In genomic region chr11:128884703-128885338, GRCh38 we compare ENCODE assay signal across 8 cellular contexts. TPM values are rescaled to one million over a fixed set of nuclear protein-coding genes. Genes with fewer than 3 reads are reported as not detected.
DNase-seq lines count a peak whose midpoint lies in the region; ATAC-seq, FAIRE-seq and TF ChIP-seq lines count a peak whose summit lies in the region.

No MANE protein-coding gene starts in this region.

- intact Hi-C loops in GM12878 (cut with micrococcal nuclease; ENCODE audit: unreplicated experiment): loop anchor here (1.0 to 5.0 kb wide), 4 partner anchors 21 to 448 kb away; no protein-coding TSS in a partner anchor

- RAD21 ChIA-PET in GM12878 (lab: Charles Lee; ENCODE audit: unreplicated experiment): interaction anchor here (0.6 to 4.2 kb wide), 15 partner anchors 11 to 714 kb away, joined by 3 to 109 read pairs (median 3); no protein-coding TSS in a partner anchor

- H3K4me2 ChIP-seq in Loucy (ENCODE audit: low read depth, low read length, poor library complexity, severe bottlenecking) (no peak overlapping the region), GM12878 (ENCODE audit: control insufficient read depth, insufficient read depth) (no peak overlapping the region)

- WGBS in GM12878 (ENCODE audit: insufficient coverage, insufficient replicate concordance, low lambda C conversion rate, missing lambda C conversion rate): 26% methylated on average over 12 of the region's 12 CpGs

- in situ Hi-C loops in GM12878 (cut with MboI): loop anchor here (5.0 to 10.0 kb wide), 2 partner anchors 72 to 450 kb away; no protein-coding TSS in a partner anchor

- H3K9me3 ChIP-seq in Loucy (ENCODE audit: insufficient read depth, low read depth, low read length): no peaks in the 10 kb centered on the region
- no peaks in the 10 kb centered on the region for H3K9me3 ChIP-seq in GM12878 (replicated peaks; ENCODE audit: control insufficient read depth, insufficient read depth, low read length)

- DNase-seq in SIG-M5 treated with dmso at 0.1 percent for 504 hours (lab: John Stamatoyannopoulos, UW; ENCODE audit: unreplicated experiment): peak; percentile 32
- DNase-seq in SIG-M5 (lab: John Stamatoyannopoulos, UW): no peak
- peak; percentile 41 for DNase-seq in HCEC 1CT
- peak; percentile 75 for DNase-seq in SW480 (ENCODE audit: low spot score)
- DNase-seq in GM12878 (ENCODE audit: low read depth, low spot score): no peak
- DNase-seq in iPS-NIHi11 (ENCODE audit: low spot score): peak; percentile 72
- DNase-seq in stimulated activated CD4-positive, alpha-beta T cell treated with anti-CD3 and anti-CD28 coated beads, Interleukin-15, amount 100 ng/mL, for 48 hours (ENCODE audit: low read depth in 2 of 2): peak; percentile 30 to 47

- POLR2A ChIA-PET in GM12878 (lab: Charles Lee): interaction anchor here (1.5 kb wide), 1 partner anchor 72 kb away, joined by 3 read pairs; no protein-coding TSS in a partner anchor

- no peaks in the 10 kb centered on the region for H3F3A ChIP-seq in Loucy (ENCODE audit: low read depth)

- ATAC-seq in GM12878: peak; percentile 95

- TF ChIP-seq CTCF in Loucy (conservative IDR thresholded peaks at IDR 0.05; ENCODE audit: low read length) (peak; percentile 84), GM12878 (IDR thresholded peaks at IDR 0.05 in 2 of 3, conservative IDR thresholded peaks at IDR 0.05 in 1 of 3; ENCODE audit: control insufficient read depth in 2 of 3, extremely low read depth in 1 of 3, insufficient read depth in 1 of 3, low read depth in 3 of 3, low read length in 3 of 3) (peak; percentile 67 to 90 (median 71))

- H3K79me2 ChIP-seq in Loucy (ENCODE audit: insufficient read depth, low read length): no peaks in the 10 kb centered on the region
- H3K79me2 ChIP-seq in GM12878 (ENCODE audit: control insufficient read depth, insufficient read depth, low read length): no peaks in the 10 kb centered on the region

- TF ChIP-seq EP300 in GM12878 (IDR thresholded peaks at IDR 0.05; ENCODE audit: borderline replicate concordance in 1 of 2, control insufficient read depth in 1 of 2, low read depth in 2 of 2, low read length in 2 of 2): no peak

- H2AFZ ChIP-seq in Loucy (ENCODE audit: low read length) (no peak overlapping the region), GM12878 (ENCODE audit: control insufficient read depth, low read depth, low read length) (no peak overlapping the region)

- no peaks in the 10 kb centered on the region for H3K9me2 ChIP-seq in Loucy (replicated peaks; ENCODE audit: low read depth, low read length)

- peaks cover 9% of the 10 kb centered on the region for H3K4me1 ChIP-seq in Loucy (ENCODE audit: insufficient read depth, low read length, poor library complexity, severe bottlenecking)
- H3K4me1 ChIP-seq in GM12878 (ENCODE audit: control insufficient read depth, insufficient read depth, low read length): no peaks in the 10 kb centered on the region

- H4K20me1 ChIP-seq in Loucy (ENCODE audit: insufficient read depth, low read length, poor library complexity, severe bottlenecking) (no peaks in the 10 kb centered on the region), GM12878 (ENCODE audit: control insufficient read depth, insufficient read depth) (no peaks in the 10 kb centered on the region)

- H3K4me3 ChIP-seq in Loucy (ENCODE audit: low read length, poor library complexity, severe bottlenecking): no peak overlapping the region
- H3K4me3 ChIP-seq in GM12878: no peak overlapping the region

- FAIRE-seq in GM12878 (lab: Jason Lieb, UNC): peak; percentile 69

- H3K36me3 ChIP-seq in Loucy (ENCODE audit: insufficient read depth, low read length) (no peaks in the 10 kb centered on the region), GM12878 (ENCODE audit: control insufficient read depth in 2 of 2, insufficient read depth in 2 of 2, low read length in 1 of 2) (no peaks in the 10 kb centered on the region)

- CTCF ChIA-PET in GM12878 (lab: Yijun Ruan, JAX): interaction anchor here (0.7 to 10.8 kb wide), 29 partner anchors 8 to 866 kb away, joined by 3 to 480 read pairs (median 4); partner anchors contain the start of gene TP53AIP1

- peak; percentile 97 for TF ChIP-seq RAD21 in GM12878 (IDR thresholded peaks at IDR 0.05; ENCODE audit: insufficient read depth, low read depth, low read length)

- SMC1A ChIA-PET in GM12878 (lab: Charles Lee; ENCODE audit: uncharacterized antibody, unreplicated experiment): interaction anchor here (0.7 to 12.3 kb wide), 14 partner anchors 10 to 444 kb away, joined by 3 to 249 read pairs (median 4); no protein-coding TSS in a partner anchor

- no peak overlapping the region for H3K27ac ChIP-seq in GM12878 (ENCODE audit: control insufficient read depth, insufficient read depth)

- no peak overlapping the region for H3K9ac ChIP-seq in Loucy (ENCODE audit: low read depth, low read length, poor library complexity, severe bottlenecking)
- H3K9ac ChIP-seq in GM12878 (ENCODE audit: control insufficient read depth, insufficient read depth, low read length): no peak overlapping the region

- H3K27me3 ChIP-seq in Loucy (ENCODE audit: insufficient read depth, low read length, poor library complexity, severe bottlenecking) (peaks cover 6% of the 10 kb centered on the region), GM12878 (replicated peaks in 1 of 2; ENCODE audit: control insufficient read depth in 2 of 2, insufficient read depth in 2 of 2, low read length in 1 of 2) (peaks cover 7 to 8% of the 10 kb centered on the region in 2 experiments; a peak in 3 of 4 replicates)

- TF ChIP-seq POLR2A in GM12878 (IDR thresholded peaks at IDR 0.05; ENCODE audit: low read depth, low read length): no peak

- no TSS peak for BruUV-seq in GM12878 (replicated peaks; lab: Mats Ljungman, UMichigan)

TF ChIP-seq in GM12878, 131 proteins besides CTCF, POLR2A, EP300 and RAD21 (continues in another document):
- TF ChIP-seq SMC3 (IDR thresholded peaks at IDR 0.05; ENCODE audit: borderline replicate concordance, low read length) (peak; percentile 98), SPI1 (IDR thresholded peaks at IDR 0.05; ENCODE audit: borderline replicate concordance, insufficient read depth, low read depth, low read length) (no peak), RUNX3 (IDR thresholded peaks at IDR 0.05; ENCODE audit: low read length) (peak; percentile 60), ZNF274 (IDR thresholded peaks at IDR 0.05; ENCODE audit: insufficient read depth, insufficient read length) (no peak), POLR2AphosphoS5 (IDR thresholded peaks at IDR 0.05; ENCODE audit: low read length) (no peak), HDAC6 (IDR thresholded peaks at IDR 0.05; ENCODE audit: unreplicated experiment) (no peak)

RNA-seq across cellular contexts. Expression of gene KCNJ5, which starts 6.3 kb away (rescaled TPM):
- 0.23 TPM in 1 of 2 replicates, not detected in the other for total RNA-seq in GM12878 (2013; cell fraction: nucleolus; rRNA removed)
- not detected in 2 replicates for total RNA-seq in GM12878 (2014; rRNA removed)
- total RNA-seq in GM12878 (2014; rRNA removed; fragmentation: Illumina TruSeq; extraction: Trizol): not detected in 2 replicates
- total RNA-seq in GM12878 (2021): not detected in 2 replicates
- not detected for polyA plus RNA-seq in GM12878 (2011; ENCODE audit: low read depth)
- polyA plus RNA-seq in GM12878 (2011; rRNA removed): 0.03 TPM in 1 of 2 replicates, not detected in the other
- 0.01 and 0.02 TPM in 2 replicates for polyA plus RNA-seq in GM12878 (2011; cell fraction: cytosol; rRNA removed)
- 0.07 TPM in 1 of 2 replicates, not detected in the other for polyA plus RNA-seq in GM12878 (2011; cell fraction: nucleus; rRNA removed)
- polyA plus RNA-seq in GM12878 (2012): not detected in 2 replicates
- polyA plus RNA-seq in GM12878 (2014; fragmentation: Illumina TruSeq; extraction: Trizol): not detected in 2 replicates
- polyA plus RNA-seq in GM12878 (2014; fragmentation: Nextera tagmentation; extraction: Ambion mirVana): not detected
- polyA plus RNA-seq in GM12878 (2014; rRNA removed): not detected in 2 replicates
- polyA plus RNA-seq in GM12878 (2016; fragmentation: Nextera tagmentation; extraction: Ambion mirVana): under 1 TPM in 1 of 2 experiments, not detected in 1; 0.03 TPM
- 0.05 TPM in 1 of 2 replicates, not detected in the other for polyA minus RNA-seq in GM12878 (2011; rRNA and poly(A)+ RNA removed)
- not detected in 2 replicates for polyA minus RNA-seq in GM12878 (2011; cell fraction: cytosol; rRNA and poly(A)+ RNA removed)
- polyA minus RNA-seq in GM12878 (2011; cell fraction: nucleus; rRNA and poly(A)+ RNA removed): not detected in 2 replicates

RNA-seq across cellular contexts. Expression of gene KCNJ1, which starts 17.7 kb away (rescaled TPM):
- 0.31 and 0.42 TPM in 2 replicates for total RNA-seq in GM12878 (2013; cell fraction: nucleolus; rRNA removed)
- total RNA-seq in GM12878 (2014; rRNA removed) (not detected in 2 replicates), GM12878 (2014; rRNA removed; fragmentation: Illumina TruSeq; extraction: Trizol) (not detected in 2 replicates), GM12878 (2021) (not detected in 2 replicates)
- polyA plus RNA-seq in GM12878 (2011; ENCODE audit: low read depth): 0.07 TPM
- polyA plus RNA-seq in GM12878 (2011; rRNA removed) (not detected in 2 replicates), GM12878 (2014; fragmentation: Illumina TruSeq; extraction: Trizol) (not detected in 2 replicates), GM12878 (2014; fragmentation: Nextera tagmentation; extraction: Ambion mirVana) (not detected), GM12878 (2014; rRNA removed) (not detected in 2 replicates), GM12878 (2016; fragmentation: Nextera tagmentation; extraction: Ambion mirVana) (not detected)
- polyA plus RNA-seq in GM12878 (2011; cell fraction: cytosol; rRNA removed): not detected in 2 replicates
- 0.06 TPM in 1 of 2 replicates, not detected in the other for polyA plus RNA-seq in GM12878 (2011; cell fraction: nucleus; rRNA removed)
- 0.06 TPM in 1 of 2 replicates, not detected in the other for polyA plus RNA-seq in GM12878 (2012)
- not detected in 2 replicates for polyA minus RNA-seq in GM12878 (2011; rRNA and poly(A)+ RNA removed)
- not detected in 2 replicates for polyA minus RNA-seq in GM12878 (2011; cell fraction: cytosol; rRNA and poly(A)+ RNA removed)
- polyA minus RNA-seq in GM12878 (2011; cell fraction: nucleus; rRNA and poly(A)+ RNA removed): not detected in 2 replicates

RNA-seq across cellular contexts. Expression of gene TP53AIP1, which starts 57.9 kb away (rescaled TPM):
- not detected in 2 replicates for total RNA-seq in GM12878 (2013; cell fraction: nucleolus; rRNA removed)
- total RNA-seq in GM12878 (2014; rRNA removed) (not detected in 2 replicates), GM12878 (2014; rRNA removed; fragmentation: Illumina TruSeq; extraction: Trizol) (not detected in 2 replicates), GM12878 (2021) (not detected in 2 replicates)
- not detected for polyA plus RNA-seq in GM12878 (2011; ENCODE audit: low read depth)
- polyA plus RNA-seq in GM12878 (2011; rRNA removed) (0.01 TPM in 1 of 2 replicates, not detected in the other), GM12878 (2014; fragmentation: Illumina TruSeq; extraction: Trizol) (not detected in 2 replicates), GM12878 (2014; fragmentation: Nextera tagmentation; extraction: Ambion mirVana) (not detected), GM12878 (2014; rRNA removed) (not detected in 2 replicates), GM12878 (2016; fragmentation: Nextera tagmentation; extraction: Ambion mirVana) (not detected)
- 0.01 TPM in 1 of 2 replicates, not detected in the other for polyA plus RNA-seq in GM12878 (2011; cell fraction: cytosol; rRNA removed)
- 0.03 TPM in 1 of 2 replicates, not detected in the other for polyA plus RNA-seq in GM12878 (2011; cell fraction: nucleus; rRNA removed)
- polyA plus RNA-seq in GM12878 (2012): not detected in 2 replicates
- not detected in 2 replicates for polyA minus RNA-seq in GM12878 (2011; rRNA and poly(A)+ RNA removed)
- polyA minus RNA-seq in GM12878 (2011; cell fraction: cytosol; rRNA and poly(A)+ RNA removed): not detected in 2 replicates
- not detected in 2 replicates for polyA minus RNA-seq in GM12878 (2011; cell fraction: nucleus; rRNA and poly(A)+ RNA removed)

Comparison
In these comparisons a context has a peak if more than half of its experiments do, and no peak if none do; other contexts are left out.
1. DNase-seq: peak in SIG-M5 treated with dmso at 0.1 percent for 504 hours (single experiment), HCEC 1CT (single experiment), SW480 (single experiment), iPS-NIHi11 (single experiment) and stimulated activated CD4-positive, alpha-beta T cell treated with anti-CD3 and anti-CD28 coated beads, Interleukin-15, amount 100 ng/mL, for 48 hours (2 of 2); none in SIG-M5 (single experiment) and GM12878 (single experiment).